8 cellular contexts compared by ENCODE assay signal in the genomic region with DNA sequence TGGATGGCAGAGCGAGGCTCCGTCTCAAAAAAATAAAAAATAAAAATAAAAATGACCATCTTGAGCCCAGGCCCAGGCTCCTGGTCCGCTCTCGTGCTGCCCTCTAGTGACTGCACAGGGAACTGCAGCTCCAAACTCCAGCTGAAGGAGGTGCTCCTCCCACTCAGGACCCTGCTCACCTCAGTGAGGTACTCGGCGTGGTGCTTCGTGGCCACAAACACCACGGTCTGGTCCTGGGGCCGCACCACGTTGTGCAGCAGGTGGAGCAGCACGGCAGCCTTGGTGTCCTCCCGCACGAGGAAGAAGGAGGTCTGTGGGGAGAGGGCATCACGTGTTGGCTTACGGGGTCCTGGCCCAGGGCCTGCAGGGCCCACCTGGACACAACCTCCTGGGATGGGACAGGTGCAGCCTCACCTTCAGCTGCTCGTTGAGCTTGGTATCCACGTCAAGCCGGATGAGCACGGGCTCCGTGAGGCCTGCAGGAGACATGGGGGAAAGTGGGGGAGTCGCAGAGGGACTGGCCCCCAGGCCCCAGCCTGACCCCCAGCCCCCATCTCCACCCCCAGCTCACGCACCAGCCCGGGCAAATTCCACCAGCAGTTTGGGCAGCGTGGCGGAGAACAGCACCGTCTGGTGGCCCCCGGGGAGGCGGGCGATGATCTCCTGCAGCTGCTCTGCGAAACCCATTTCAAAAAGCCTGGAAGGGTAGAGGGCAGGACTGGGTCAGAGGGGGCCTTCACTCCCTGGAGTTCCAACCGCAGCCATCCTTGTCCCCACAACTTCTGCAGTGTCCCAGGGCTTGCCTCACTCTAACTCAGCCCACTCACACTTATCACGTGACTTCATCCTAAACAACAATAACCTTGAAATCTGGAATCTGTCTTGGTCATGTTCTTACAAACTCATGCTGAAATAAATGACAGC. TPM values are rescaled to one million over a fixed set of nuclear protein-coding genes. Genes with fewer than 3 reads are reported as not detected.
A peak's percentile ranks its signal among the peaks of the same experiment; 100 is the strongest.
DNase-seq lines count a peak whose midpoint lies in the region; ATAC-seq and TF ChIP-seq lines count a peak whose summit lies in the region.

No MANE protein-coding gene starts in this region.

- H3K4me3 Mint-ChIP-seq in CD8-positive, alpha-beta T cell = no peak overlapping the region
- no peak overlapping the region for H3K4me3 Mint-ChIP-seq in activated T-cell treated with anti-CD3 and anti-CD28 coated beads, Interleukin-2, amount 50 U/mL, for 4 hours

- peak; percentile 55 to 85 (median 70) for DNase-seq in CD8-positive, alpha-beta T cell
- DNase-seq in GM23248 (peak; percentile 65), fibroblast of lung (ENCODE audit: low read depth in 2 of 2) (peak; percentile 32 to 65), nucleus accumbens (lab: John Stamatoyannopoulos, UW) (peak in 50 of 56 donors; percentile 9 to 85 (median 50)), testis (peak; percentile 89)
- peak; percentile 78 for DNase-seq in activated T-cell treated with anti-CD3 and anti-CD28 coated beads, Interleukin-2, amount 50 U/mL, for 4 hours

- no peak overlapping the region for H3K9ac ChIP-seq in GM23248
- peak overlapping the region; percentile 52 for H3K9ac ChIP-seq in OCI-LY3 (ENCODE audit: low read length)
- no peak overlapping the region for H3K9ac ChIP-seq in fibroblast of lung (ENCODE audit: insufficient read depth, low read length)

- H3K36me3 Mint-ChIP-seq in CD8-positive, alpha-beta T cell = peaks cover 89% of the 10 kb centered on the region
- H3K36me3 Mint-ChIP-seq in activated T-cell treated with anti-CD3 and anti-CD28 coated beads, Interleukin-2, amount 50 U/mL, for 4 hours (ENCODE audit: insufficient read depth) = peaks cover 54% of the 10 kb centered on the region

- peaks cover 2% of the 10 kb centered on the region for H3K4me1 Mint-ChIP-seq in CD8-positive, alpha-beta T cell (ENCODE audit: low read depth)
- H3K4me1 Mint-ChIP-seq in activated T-cell treated with anti-CD3 and anti-CD28 coated beads, Interleukin-2, amount 50 U/mL, for 4 hours (ENCODE audit: low read depth) = peaks cover 4% of the 10 kb centered on the region

- H3K4me3 ChIP-seq in CD8-positive, alpha-beta T cell (ENCODE audit: low read depth, low read length) = no peak overlapping the region
- H3K4me3 ChIP-seq in GM23248 (no peak overlapping the region), OCI-LY3 (ENCODE audit: low read length) (no peak overlapping the region), fibroblast of lung (replicated peaks in 1 of 4; ENCODE audit: control extremely low read depth in 1 of 4, insufficient read depth in 1 of 4, low read depth in 3 of 4, low read length in 4 of 4) (no peak overlapping the region), testis (no peak overlapping the region)

- H2AFZ ChIP-seq in GM23248 (no peak overlapping the region), OCI-LY3 (ENCODE audit: low read depth, low read length) (no peak overlapping the region), fibroblast of lung (ENCODE audit: low read length) (no peak overlapping the region)

- H3K27me3 ChIP-seq in CD8-positive, alpha-beta T cell (ENCODE audit: insufficient read depth, low read length) = no peaks in the 10 kb centered on the region
- H3K27me3 ChIP-seq in GM23248 (replicated peaks; ENCODE audit: insufficient read depth) (no peaks in the 10 kb centered on the region), OCI-LY3 (ENCODE audit: low read depth, low read length) (no peaks in the 10 kb centered on the region), fibroblast of lung (ENCODE audit: control insufficient read depth, insufficient read depth, low read length) (no peaks in the 10 kb centered on the region), testis (no peaks in the 10 kb centered on the region)

- TF ChIP-seq CTCF in CD8-positive, alpha-beta T cell (IDR thresholded peaks at IDR 0.05) = peak; percentile 96
- TF ChIP-seq CTCF in OCI-LY3 (IDR thresholded peaks at IDR 0.05; ENCODE audit: low read depth, low read length) (peak; percentile 85), fibroblast of lung (conservative IDR thresholded peaks at IDR 0.05 in 1 of 2, IDR thresholded peaks at IDR 0.05 in 1 of 2; ENCODE audit: low read depth in 1 of 2, low read length in 2 of 2) (peak; percentile 93 to 98), testis (IDR thresholded peaks at IDR 0.05) (peak; percentile 87 to 97 (median 89))

- H3K27me3 Mint-ChIP-seq in CD8-positive, alpha-beta T cell (ENCODE audit: low read depth) = no peaks in the 10 kb centered on the region
- H3K27me3 Mint-ChIP-seq in activated T-cell treated with anti-CD3 and anti-CD28 coated beads, Interleukin-2, amount 50 U/mL, for 4 hours (ENCODE audit: low read depth) = no peaks in the 10 kb centered on the region

- H3K4me2 ChIP-seq in GM23248 (ENCODE audit: unreplicated experiment) = no peak overlapping the region
- H3K4me2 ChIP-seq in OCI-LY3 (ENCODE audit: low read length) = peak overlapping the region; percentile 38; the same call in 1 of the 2 replicates
- no peak overlapping the region for H3K4me2 ChIP-seq in fibroblast of lung (ENCODE audit: extremely low read depth, insufficient read depth, low read length)

- H3K27ac Mint-ChIP-seq in CD8-positive, alpha-beta T cell = no peak overlapping the region

- H3F3A ChIP-seq in GM23248 (ENCODE audit: insufficient read depth) = no peaks in the 10 kb centered on the region

- in situ Hi-C loops in GM23248 (cut with MboI) = loop anchor here (10.0 kb wide), 1 partner anchor 130 kb away; no protein-coding TSS in a partner anchor

- POLR2A ChIA-PET in CD8-positive, alpha-beta T cell (lab: Charles Lee) = no interaction called here

- H3K79me2 ChIP-seq in GM23248 (ENCODE audit: insufficient read depth) = 0 out of 2 replicates have a peak, but pooled peaks cover under 1% of the 10 kb centered on the region
- no peaks in the 10 kb centered on the region; the same call in 1 of the 2 replicates for H3K79me2 ChIP-seq in OCI-LY3 (ENCODE audit: low read length)
- no peaks in the 10 kb centered on the region for H3K79me2 ChIP-seq in fibroblast of lung (ENCODE audit: control insufficient read depth, insufficient read depth, low read length)

- H3K9me2 ChIP-seq in GM23248 (ENCODE audit: insufficient read depth) = no peaks in the 10 kb centered on the region

- no peak for TF ChIP-seq POLR2A in testis (IDR thresholded peaks at IDR 0.05)

- intact Hi-C loops in CD8-positive, alpha-beta T cell (cut with DNase I, micrococcal nuclease) = loop anchor here (1.0 to 5.0 kb wide), 6 partner anchors 44 to 276 kb away; no protein-coding TSS in a partner anchor
- intact Hi-C loops in testis (cut with DNase I; ENCODE audit: low total_unique reads) = no loop called here

- CTCF ChIA-PET in CD8-positive, alpha-beta T cell (lab: Charles Lee) = interaction anchor here (0.7 to 9.0 kb wide), 31 partner anchors 8 to 274 kb away, joined by 3 to 91 read pairs (median 5); a partner anchor contains a TSS

- H3K9me3 ChIP-seq in CD8-positive, alpha-beta T cell (ENCODE audit: low read length) = no peaks in the 10 kb centered on the region
- H3K9me3 ChIP-seq in GM23248 (ENCODE audit: low read depth) = no peaks in the 10 kb centered on the region
- H3K9me3 ChIP-seq in OCI-LY3 (ENCODE audit: insufficient read depth, low read length) = peaks cover 4% of the 10 kb centered on the region; the same call in 1 of the 2 replicates
- H3K9me3 ChIP-seq in fibroblast of lung (ENCODE audit: control insufficient read depth, insufficient read depth, low read depth, low read length) = no peaks in the 10 kb centered on the region
- H3K9me3 ChIP-seq in testis = no peaks in the 10 kb centered on the region

- peaks cover 2% of the 10 kb centered on the region for H3K9me3 Mint-ChIP-seq in CD8-positive, alpha-beta T cell
- H3K9me3 Mint-ChIP-seq in activated T-cell treated with anti-CD3 and anti-CD28 coated beads, Interleukin-2, amount 50 U/mL, for 4 hours = no peaks in the 10 kb centered on the region

- no peak overlapping the region for H3K27ac ChIP-seq in CD8-positive, alpha-beta T cell (ENCODE audit: low read depth, low read length)
- H3K27ac ChIP-seq in GM23248 (no peak overlapping the region), OCI-LY3 (ENCODE audit: low read length) (peak overlapping the region; percentile 90), fibroblast of lung (ENCODE audit: insufficient read depth, low read length) (peak overlapping the region; percentile 16), testis (peak overlapping the region in 1 of 2 donors; percentile 44)

- peaks cover 84% of the 10 kb centered on the region for H3K36me3 ChIP-seq in CD8-positive, alpha-beta T cell (ENCODE audit: insufficient read depth, low read length)
- H3K36me3 ChIP-seq in GM23248 (ENCODE audit: low read depth) (peaks cover 68% of the 10 kb centered on the region), OCI-LY3 (replicated peaks; ENCODE audit: low read depth, low read length) (peaks cover 68% of the 10 kb centered on the region), fibroblast of lung (ENCODE audit: control insufficient read depth, insufficient read depth, low read length) (peaks cover 17% of the 10 kb centered on the region), testis (ENCODE audit: low read depth, missing control alignments) (no peaks in the 10 kb centered on the region)

- 46% methylated on average over 19 to 25 of the region's 32 CpGs for WGBS in GM23248 (ENCODE audit: low coverage in 1 of 2, low lambda C conversion rate in 2 of 2, missing lambda C conversion rate in 2 of 2), 2 experiments
- WGBS in testis, 2 donors = 49 to 54% methylated on average over 19 to 32 of the region's 32 CpGs

- H4K20me1 ChIP-seq in GM23248 (ENCODE audit: insufficient read depth) (no peaks in the 10 kb centered on the region), OCI-LY3 (ENCODE audit: insufficient read depth, low read length) (no peaks in the 10 kb centered on the region), fibroblast of lung (ENCODE audit: control insufficient read depth, extremely low read depth, insufficient read depth, low read length) (no peaks in the 10 kb centered on the region)

- peak; percentile 95 for ATAC-seq in CD8-positive, alpha-beta T cell
- peak; percentile 83 to 87 for ATAC-seq in activated T-cell treated with anti-CD3 and anti-CD28 coated beads, Interleukin-2, amount 50 U/mL, for 4 hours
- no peak for ATAC-seq in HG02981 (IDR thresholded peaks at IDR 0.05; ENCODE audit: unreplicated experiment)

- no peaks in the 10 kb centered on the region for H3K4me1 ChIP-seq in CD8-positive, alpha-beta T cell (ENCODE audit: insufficient read depth, low read length)
- H3K4me1 ChIP-seq in GM23248 (ENCODE audit: insufficient read depth) (no peaks in the 10 kb centered on the region), OCI-LY3 (ENCODE audit: low read length) (peaks cover 49% of the 10 kb centered on the region), fibroblast of lung (ENCODE audit: control insufficient read depth, extremely low read depth, insufficient read depth, low read length) (no peaks in the 10 kb centered on the region), testis (peaks cover 11% of the 10 kb centered on the region)

RNA-seq across cellular contexts. Expression of a gene that starts 10.6 kb away (rescaled TPM):
- total RNA-seq in CD8-positive, alpha-beta T cell = 10 to 100 TPM; 75.4 to 85.6 TPM
- total RNA-seq in GM23248 (2014; rRNA removed; shearing (Covaris generic)) = 34.9 and 44.5 TPM in 2 replicates
- polyA plus RNA-seq in GM23248 (2016; fragmentation: Nextera tagmentation; extraction: Ambion mirVana) (27.7 and 28.1 TPM in 2 replicates), fibroblast of lung (20.5 and 33.7 TPM in 2 replicates), testis (ENCODE audit: insufficient read depth, low read depth, low replicate concordance) (40.3 TPM)
- total RNA-seq in activated T-cell treated with anti-CD3 and anti-CD28 coated beads, Interleukin-2, amount 50 U/mL, for 4 hours = 100 to 1,000 TPM; 213 to 236 (median 232) TPM
- total RNA-seq in fibroblast of lung (23.6 and 25.9 TPM in 2 replicates), testis (10 to 100 TPM; 62.4 to 63.6 TPM)
- 23.1 and 39.7 TPM in 2 replicates for polyA plus RNA-seq in fibroblast of lung (2012)
- polyA minus RNA-seq in fibroblast of lung (ENCODE audit: low replicate concordance) = 31.5 and 48.5 TPM in 2 replicates

RNA-seq across cellular contexts. Expression of a gene that starts 10.8 kb away (rescaled TPM):
- 1 to 10 TPM; 4.3 to 4.5 TPM for total RNA-seq in CD8-positive, alpha-beta T cell
- 16.2 and 19.2 TPM in 2 replicates for total RNA-seq in GM23248 (2014; rRNA removed; shearing (Covaris generic))
- polyA plus RNA-seq in GM23248 (2016; fragmentation: Nextera tagmentation; extraction: Ambion mirVana) (12.5 and 15.6 TPM in 2 replicates), fibroblast of lung (7.4 and 8.7 TPM in 2 replicates), testis (ENCODE audit: insufficient read depth, low read depth, low replicate concordance) (14.3 TPM)
- total RNA-seq in activated T-cell treated with anti-CD3 and anti-CD28 coated beads, Interleukin-2, amount 50 U/mL, for 4 hours = 10 to 100 TPM; 24.6 to 31.0 (median 27.5) TPM
- total RNA-seq in fibroblast of lung (11.6 and 11.8 TPM in 2 replicates), testis (10 to 100 TPM; 20.9 to 22.1 TPM)
- polyA plus RNA-seq in fibroblast of lung (2012) = 11.8 and 13.6 TPM in 2 replicates
- 4.9 and 6.9 TPM in 2 replicates for polyA minus RNA-seq in fibroblast of lung (ENCODE audit: low replicate concordance)

RNA-seq across cellular contexts. Expression of a gene that starts 25.2 kb away (rescaled TPM):
- total RNA-seq in CD8-positive, alpha-beta T cell = under 1 TPM; 0.54 to 0.86 TPM
- total RNA-seq in GM23248 (2014; rRNA removed; shearing (Covaris generic)) = not detected in 2 replicates
- polyA plus RNA-seq in GM23248 (2016; fragmentation: Nextera tagmentation; extraction: Ambion mirVana) = not detected in 2 replicates
- under 1 TPM; 0.29 to 0.46 (median 0.38) TPM for total RNA-seq in activated T-cell treated with anti-CD3 and anti-CD28 coated beads, Interleukin-2, amount 50 U/mL, for 4 hours
- total RNA-seq in fibroblast of lung = not detected in 2 replicates
- polyA plus RNA-seq in fibroblast of lung = not detected in 2 replicates
- polyA plus RNA-seq in fibroblast of lung (2012) = not detected in 2 replicates
- not detected in 2 replicates for polyA minus RNA-seq in fibroblast of lung (ENCODE audit: low replicate concordance)
- total RNA-seq in testis = under 1 TPM in 1 of 2 donors, not detected in 1; 0.81 TPM
- polyA plus RNA-seq in testis (ENCODE audit: insufficient read depth, low read depth, low replicate concordance) = 1.2 TPM

RNA-seq across cellular contexts. Expression of a gene that starts 39.2 kb away (rescaled TPM):
- total RNA-seq in CD8-positive, alpha-beta T cell = 1 to 10 TPM; 2.3 to 2.8 TPM
- not detected in 2 replicates for total RNA-seq in GM23248 (2014; rRNA removed; shearing (Covaris generic))
- polyA plus RNA-seq in GM23248 (2016; fragmentation: Nextera tagmentation; extraction: Ambion mirVana) = not detected in 2 replicates
- total RNA-seq in activated T-cell treated with anti-CD3 and anti-CD28 coated beads, Interleukin-2, amount 50 U/mL, for 4 hours = 1 to 10 TPM in 1 of 3 donors, under 1 TPM in 2; 0.58 to 1.1 (median 0.87) TPM
- total RNA-seq in fibroblast of lung = not detected in 2 replicates
- polyA plus RNA-seq in fibroblast of lung = not detected in 2 replicates
- polyA plus RNA-seq in fibroblast of lung (2012) = not detected in 2 replicates
- polyA minus RNA-seq in fibroblast of lung (ENCODE audit: low replicate concordance) = not detected in 2 replicates
- total RNA-seq in testis = 10 to 100 TPM; 18.2 to 20.1 TPM
- polyA plus RNA-seq in testis (ENCODE audit: insufficient read depth, low read depth, low replicate concordance) = 5.0 TPM

RNA-seq across cellular contexts. Expression of a gene that starts 46.5 kb away (rescaled TPM):
- 10 to 100 TPM; 32.8 to 37.0 TPM for total RNA-seq in CD8-positive, alpha-beta T cell
- 9.0 and 11.6 TPM in 2 replicates for total RNA-seq in GM23248 (2014; rRNA removed; shearing (Covaris generic))
- polyA plus RNA-seq in GM23248 (2016; fragmentation: Nextera tagmentation; extraction: Ambion mirVana) = 15.9 and 17.6 TPM in 2 replicates
- total RNA-seq in activated T-cell treated with anti-CD3 and anti-CD28 coated beads, Interleukin-2, amount 50 U/mL, for 4 hours = 10 to 100 TPM; 17.5 to 23.7 (median 20.8) TPM
- 10.8 and 17.2 TPM in 2 replicates for total RNA-seq in fibroblast of lung
- polyA plus RNA-seq in fibroblast of lung = 12.1 and 17.8 TPM in 2 replicates
- 11.9 and 19.3 TPM in 2 replicates for polyA plus RNA-seq in fibroblast of lung (2012)
- 37.5 and 45.4 TPM in 2 replicates for polyA minus RNA-seq in fibroblast of lung (ENCODE audit: low replicate concordance)
- 10 to 100 TPM; 48.7 to 73.0 TPM for total RNA-seq in testis
- 33.4 TPM for polyA plus RNA-seq in testis (ENCODE audit: insufficient read depth, low read depth, low replicate concordance)

Comparison
In these comparisons a context has a peak if more than half of its experiments do, and no peak if none do; other contexts are left out.
1. H3K27ac ChIP-seq: peak in OCI-LY3 (single experiment) and fibroblast of lung (single experiment); none in CD8-positive, alpha-beta T cell (single experiment) and GM23248 (single experiment).
2. Peak in every context shown above with its lines, with median percentiles within 50 percentile points of each other: DNase-seq and CTCF ChIP-seq.